Comparison of ENCODE assay signal across 1 cellular context in genomic region chr10:17212802-17213204, GRCh38.
TF ChIP-seq lines count a peak whose summit lies in the region.

No MANE protein-coding gene starts in this region.

TF ChIP-seq in WTC11, 78 proteins besides CTCF, POLR2A, EP300 and RAD21 (continued from another document):
- TF ChIP-seq USF2 (CRISPR knock-in tag; IDR thresholded peaks at IDR 0.05) (no peak), TEAD1 (CRISPR knock-in tag; IDR thresholded peaks at IDR 0.05) (no peak), ERG (CRISPR knock-in tag; IDR thresholded peaks at IDR 0.05) (no peak), FOXP1 (CRISPR knock-in tag; IDR thresholded peaks at IDR 0.05; ENCODE audit: borderline replicate concordance) (no peak), RORB (CRISPR knock-in tag; IDR thresholded peaks at IDR 0.05) (no peak), HMGXB4 (CRISPR knock-in tag; IDR thresholded peaks at IDR 0.05) (no peak)
TF ChIP-seq in WTC11: peak in this region for 0.
